8 cellular contexts compared by ENCODE assay signal in genomic region chr19:9914315-9915207, GRCh38. TPM values are rescaled to one million over a fixed set of nuclear protein-coding genes. Genes with fewer than 3 reads are reported as not detected.
DNase-seq lines count a peak whose midpoint lies in the region; ATAC-seq and TF ChIP-seq lines count a peak whose summit lies in the region.

No MANE protein-coding gene starts in this region.

- DNase-seq in EH (ENCODE audit: low read depth) (peak; percentile 87), SHP77 treated with DMSO at 0.1 percent for 48 hours (lab: John Stamatoyannopoulos, UW) (peak; percentile 13), foreskin fibroblast (peak; percentile 73 to 93), omental fat pad (ENCODE audit: low spot score) (peak; percentile 37), substantia nigra (lab: John Stamatoyannopoulos, UW) (peak in 33 of 49 donors; percentile 1 to 76 (median 33)), SJCRH30 (no peak)
- peak; percentile 77 for DNase-seq in activated effector memory CD4-positive, alpha-beta T cell treated with Interleukin-2 at 50 U/mL for 16 hours

- peak overlapping the region; percentile 82; the same call in 1 of the 2 replicates for H3K27ac ChIP-seq in HUES64 (ENCODE audit: low read depth, low read length)
- H3K27ac ChIP-seq in substantia nigra (ENCODE audit: low read depth, low read length, poor library complexity, severe bottlenecking): no peak overlapping the region
- no peak overlapping the region for H3K27ac ChIP-seq in SJCRH30

- H3K27me3 ChIP-seq in HUES64 (ENCODE audit: insufficient read depth, low read length) (peaks cover 14% of the 10 kb centered on the region), SJCRH30 (no peaks in the 10 kb centered on the region)

- H3K4me1 ChIP-seq in HUES64 (ENCODE audit: insufficient read depth, low read length) (no peaks in the 10 kb centered on the region), SJCRH30 (no peaks in the 10 kb centered on the region)

- peak overlapping the region; percentile 80 for H3K9ac ChIP-seq in HUES64 (ENCODE audit: low read depth, low read length)

- 2% methylated on average over 65 of the region's 65 CpGs for WGBS in HUES64

- H3K4me3 ChIP-seq in HUES64 (ENCODE audit: low read length) (peak overlapping the region; percentile 73), foreskin fibroblast (ENCODE audit: low read depth in 1 of 2, low read length in 2 of 2) (peak overlapping the region; percentile 28 to 49), SJCRH30 (no peak overlapping the region)

- peak; percentile 84 for ATAC-seq in omental fat pad (ENCODE audit: low FRiP score)

- peak; percentile 55 for TF ChIP-seq CTCF in foreskin fibroblast (IDR thresholded peaks at IDR 0.05; ENCODE audit: low read depth, low read length)
- no peak for TF ChIP-seq CTCF in omental fat pad (IDR thresholded peaks at IDR 0.05)

- H3K9me3 ChIP-seq in HUES64 (ENCODE audit: insufficient read depth, low read depth, low read length): no peaks in the 10 kb centered on the region
- no peaks in the 10 kb centered on the region for H3K9me3 ChIP-seq in SJCRH30 (replicated peaks)

- H3K36me3 ChIP-seq in HUES64 (ENCODE audit: insufficient read depth, low read length) (no peaks in the 10 kb centered on the region), SJCRH30 (no peaks in the 10 kb centered on the region)

RNA-seq across cellular contexts. Expression of gene OLFM2, which starts 21.8 kb away (rescaled TPM):
- polyA plus RNA-seq in HUES64 (2013, experiment 1 of 2): 39.1 TPM
- 52.9 TPM for polyA plus RNA-seq in HUES64 (2013, experiment 2 of 2)
- 10 to 100 TPM; 12.9 to 41.3 (median 23.6) TPM for total RNA-seq in omental fat pad
- total RNA-seq in SJCRH30 (2014; rRNA removed; shearing (Covaris generic)): 0.20 TPM in 1 of 2 replicates, not detected in the other

Comparison
In these comparisons a context has a peak if more than half of its experiments do, and no peak if none do; other contexts are left out.
1. DNase-seq: peak in EH (single experiment), SHP77 treated with DMSO at 0.1 percent for 48 hours (single experiment), activated effector memory CD4-positive, alpha-beta T cell treated with Interleukin-2 at 50 U/mL for 16 hours (single experiment), foreskin fibroblast (2 of 2), omental fat pad (single experiment) and substantia nigra (33 of 49); none in SJCRH30 (0 of 2).
2. RNA of gene OLFM2, which starts 21.8 kb away (total RNA-seq): 12.9 to 41.3 TPM in omental fat pad; 0.20 TPM in SJCRH30; every median in the first group is over 10 times any median in the second.